Comparison of ENCODE assay signal across 11 cellular contexts in genomic region chr6:16257999-16258708, GRCh38. TPM values are rescaled to one million over a fixed set of nuclear protein-coding genes. Genes with fewer than 3 reads are reported as not detected.
DNase-seq lines count a peak whose midpoint lies in the region; ATAC-seq and TF ChIP-seq lines count a peak whose summit lies in the region.
"Had no signal": no experiment of that assay in that cellular context is flagged by ENCODE, and none has a peak within 500 bp of the region (broad histone marks: within the 10 kb centered on the region; RNA-seq: fewer than 3 reads in every experiment).

No MANE protein-coding gene starts in this region.

- H2BK5ac ChIP-seq in H9 (ENCODE audit: insufficient read length, low read length) = no peak overlapping the region

- H3K27me3 ChIP-seq in H9 (ENCODE audit: insufficient read depth, low read length) (no peaks in the 10 kb centered on the region), left ventricle myocardium inferior (ENCODE audit: low read depth) (no peaks in the 10 kb centered on the region)

- no peaks in the 10 kb centered on the region for H3K23me2 ChIP-seq in H9 (ENCODE audit: insufficient read length, low read depth, low read length, poor library complexity, severe bottlenecking)

- no peak overlapping the region; the same call in 1 of the 2 replicates for H3K14ac ChIP-seq in H9 (ENCODE audit: insufficient read depth, low read length)

- no peaks in the 10 kb centered on the region for H4K20me1 ChIP-seq in H9 (ENCODE audit: control insufficient read depth, insufficient read depth, insufficient read length)

- H3K4me1 ChIP-seq in H9 (ENCODE audit: insufficient read depth, low read length) (no peaks in the 10 kb centered on the region; the same call in 1 of the 2 replicates), left ventricle myocardium inferior (peaks cover 44% of the 10 kb centered on the region)

- H3K4me3 ChIP-seq in left ventricle myocardium inferior = no peak overlapping the region

- no peak for TF ChIP-seq CTCF in H9 (conservative IDR thresholded peaks at IDR 0.05)
- TF ChIP-seq CTCF in left ventricle myocardium inferior (IDR thresholded peaks at IDR 0.05; ENCODE audit: borderline replicate concordance) = peak; percentile 19

- intact Hi-C loops in left ventricle myocardium inferior (cut with micrococcal nuclease) = no loop called here

- H3K4me1 Mint-ChIP-seq in H9 = peaks cover 17 to 19% of the 10 kb centered on the region in 2 experiments

- peaks cover 5% of the 10 kb centered on the region for H3K27me3 Mint-ChIP-seq in H9 (ENCODE audit: low read depth)

- H3K27ac Mint-ChIP-seq in H9 = peak overlapping the region in 1 of 3 experiments; percentile 32; a peak in 1 of 7 replicates

- H3K27ac ChIP-seq in H9 (ENCODE audit: insufficient read length, low read depth, low read length) (no peak overlapping the region), left ventricle myocardium inferior (replicated peaks) (peak overlapping the region; percentile 74)

- no CpG with 5 or more reads among the region's 7 CpGs for WGBS in H9 (ENCODE audit: extremely low coverage, insufficient read length, low lambda C conversion rate)

- no peak overlapping the region for H2BK15ac ChIP-seq in H9 (ENCODE audit: low read depth, low read length)

- ATAC-seq in HG02852 (IDR thresholded peaks at IDR 0.05; ENCODE audit: unreplicated experiment) = no peak
- no peak for ATAC-seq in GM21447 (IDR thresholded peaks at IDR 0.05; ENCODE audit: unreplicated experiment)

- no peak overlapping the region for H3K4me2 ChIP-seq in H9 (ENCODE audit: insufficient read depth, insufficient read length, low read length)

- H4K5ac ChIP-seq in H9 (ENCODE audit: insufficient read length, low read depth, low read length) = no peak overlapping the region

- no peak overlapping the region for H2BK20ac ChIP-seq in H9 (ENCODE audit: low read depth, low read length, poor library complexity, severe bottlenecking)

- H3K4ac ChIP-seq in H9 (ENCODE audit: low read depth, low read length) = no peak overlapping the region

- H3K9me3 ChIP-seq in H9 (ENCODE audit: control insufficient read depth, low read depth, low read length) (no peaks in the 10 kb centered on the region), left ventricle myocardium inferior (replicated peaks) (no peaks in the 10 kb centered on the region)

- H2AK5ac ChIP-seq in H9 (ENCODE audit: insufficient read length, low read length) = no peak overlapping the region

- H2BK12ac ChIP-seq in H9 (ENCODE audit: insufficient read length, low read depth, low read length) = no peak overlapping the region

- no peak overlapping the region for H2BK120ac ChIP-seq in H9 (ENCODE audit: low read depth, low read length, poor library complexity, severe bottlenecking)

- peak; percentile 74 for DNase-seq in H9
- peak in 33 of 58 donors; percentile 6 to 77 (median 38) for DNase-seq in anterior cingulate cortex (lab: John Stamatoyannopoulos, UW)
- no peak for DNase-seq in left ventricle myocardium inferior
- peak; percentile 48 for DNase-seq in pons (ENCODE audit: low spot score)
- no peak for DNase-seq in HUDEP-2 (lab: John Stamatoyannopoulos, UW; ENCODE audit: unreplicated experiment in 76 of 76)
- DNase-seq in HuH-7.5 (ENCODE audit: low spot score) = no peak
- DNase-seq: activated naive CD4-positive, alpha-beta T cell treated with anti-CD3 and anti-CD28 coated beads, Interleukin-2, amount 50 U/mL, for 16 hours; NCI-H2227 treated with DMSO at 0.1 percent for 48 hours; SHP77 had no signal

- H4K8ac ChIP-seq in H9 (replicated peaks; ENCODE audit: insufficient read length, low read depth, low read length) = no peak overlapping the region

- H3K79me2 ChIP-seq in H9 (ENCODE audit: insufficient read depth, low read length) = no peaks in the 10 kb centered on the region

- no peak overlapping the region for H3K18ac ChIP-seq in H9 (ENCODE audit: insufficient read length, low read depth, low read length)

- H3K36me3 ChIP-seq in left ventricle myocardium inferior = peaks cover 29% of the 10 kb centered on the region

- H2AFZ ChIP-seq in H9 (ENCODE audit: low read length) = no peak overlapping the region

- no peak overlapping the region for H3T11ph ChIP-seq in H9 (ENCODE audit: low read length)

- peak overlapping the region in 1 of 2 experiments; percentile 3; a peak in 2 of 5 replicates for H3K4me3 Mint-ChIP-seq in H9

- H3K23ac ChIP-seq in H9 (ENCODE audit: insufficient read length, low read depth, low read length) = no peak overlapping the region

- no peak overlapping the region for H4K91ac ChIP-seq in H9 (ENCODE audit: insufficient read length, low read depth, low read length)

- peaks cover 0 to 3% of the 10 kb centered on the region in 2 experiments; a peak in 1 of 5 replicates for H3K9me3 Mint-ChIP-seq in H9

- H3K56ac ChIP-seq in H9 (ENCODE audit: insufficient read length, low read depth, low read length) = no peak overlapping the region

- H3K9ac ChIP-seq in H9 (ENCODE audit: extremely low read depth, insufficient read length, low read length) = no peak overlapping the region

- H3K36me3 Mint-ChIP-seq in H9 (ENCODE audit: insufficient read depth in 1 of 3, low read depth in 3 of 3) = no peaks in the 10 kb centered on the region

- no peaks in the 10 kb centered on the region for H3K79me1 ChIP-seq in H9 (ENCODE audit: insufficient read depth, low read depth, low read length, poor library complexity, severe bottlenecking)

RNA-seq across cellular contexts. Expression of gene GMPR, which starts 19.8 kb away (rescaled TPM):
- 0.48 and 0.70 TPM in 2 replicates for total RNA-seq in H9 (2021)
- total RNA-seq in left ventricle myocardium inferior = 126 TPM

Comparison
In these comparisons a context has a peak if more than half of its experiments do, and no peak if none do; other contexts are left out.
1. DNase-seq: peak in H9 (single experiment), anterior cingulate cortex (33 of 58) and pons (single experiment); none in left ventricle myocardium inferior (single experiment), HUDEP-2 (0 of 76) and HuH-7.5 (single experiment).
2. RNA of gene GMPR, which starts 19.8 kb away (total RNA-seq): 126 TPM in left ventricle myocardium inferior (single experiment); 0.48 to 0.70 TPM in H9; every median in the first group is over 10 times any median in the second.